Comparison of ENCODE assay signal across 9 cellular contexts in genomic region chr19:35938282-35939224, GRCh38. TPM values are rescaled to one million over a fixed set of nuclear protein-coding genes. Genes with fewer than 3 reads are reported as not detected.
A peak's percentile ranks its signal among the peaks of the same experiment; 100 is the strongest.
DNase-seq lines count a peak whose midpoint lies in the region; ATAC-seq and TF ChIP-seq lines count a peak whose summit lies in the region.
"Had no signal": no experiment of that assay in that cellular context is flagged by ENCODE, and none has a peak within 500 bp of the region (broad histone marks: within the 10 kb centered on the region; RNA-seq: fewer than 3 reads in every experiment).

No MANE protein-coding gene starts in this region.

- CTCF ChIA-PET in AG04450 (lab: Charles Lee) = interaction anchor here (0.6 to 1.6 kb wide), 2 partner anchors 11 to 56 kb away, joined by 4 to 5 read pairs; no protein-coding TSS in a partner anchor

- H3K27me3 ChIP-seq in AG04450 (ENCODE audit: control insufficient read depth, insufficient read depth, low read length) (no peaks in the 10 kb centered on the region), HUES6 (ENCODE audit: control insufficient read depth, insufficient read depth, low read length) (no peaks in the 10 kb centered on the region), brain microvascular endothelial cell (replicated peaks) (no peaks in the 10 kb centered on the region), mucosa of stomach (ENCODE audit: control insufficient read depth, insufficient read depth, low read length) (no peaks in the 10 kb centered on the region), gastroesophageal sphincter (no peaks in the 10 kb centered on the region), spleen (replicated peaks in 1 of 7) (peaks cover 0 to 30% (median 0%) of the 10 kb centered on the region in 7 donors)

- H3K36me3 ChIP-seq in HUES6 (ENCODE audit: control insufficient read depth, insufficient read depth, low read length) = peaks cover 24% of the 10 kb centered on the region; the same call in 1 of the 2 replicates
- peaks cover 2% of the 10 kb centered on the region for H3K36me3 ChIP-seq in brain microvascular endothelial cell (replicated peaks)
- H3K36me3 ChIP-seq in mucosa of stomach (ENCODE audit: control insufficient read depth, insufficient read depth, low read length) = no peaks in the 10 kb centered on the region
- peaks cover 0 to 46% of the 10 kb centered on the region in 2 donors for H3K36me3 ChIP-seq in gastroesophageal sphincter
- peaks cover 0 to 49% (median 18%) of the 10 kb centered on the region in 6 donors for H3K36me3 ChIP-seq in spleen

- H3K9me3 ChIP-seq in AG04450 (ENCODE audit: control insufficient read depth, insufficient read depth, low read length) = no peaks in the 10 kb centered on the region; the same call in 1 of the 2 replicates
- H3K9me3 ChIP-seq in HUES6 (ENCODE audit: control insufficient read depth, insufficient read depth, low read depth, low read length) = no peaks in the 10 kb centered on the region
- no peaks in the 10 kb centered on the region for H3K9me3 ChIP-seq in mucosa of stomach (ENCODE audit: control insufficient read depth, low read length)
- H3K9me3 ChIP-seq in gastroesophageal sphincter = no peaks in the 10 kb centered on the region
- no peaks in the 10 kb centered on the region for H3K9me3 ChIP-seq in spleen

- POLR2A ChIA-PET in AG04450 (lab: Yijun Ruan, JAX) = no interaction called here

- H3K27ac ChIP-seq in AG04450 (ENCODE audit: low read depth, low read length) (no peak overlapping the region), HUES6 (ENCODE audit: low read depth, low read length) (no peak overlapping the region), brain microvascular endothelial cell (no peak overlapping the region), gastroesophageal sphincter (peak overlapping the region in 1 of 4 donors; percentile 6), spleen (no peak overlapping the region)

- intact Hi-C loops in spleen (cut with DNase I; ENCODE audit: low total_unique reads) = no loop called here

- ATAC-seq in gastroesophageal sphincter (no peak), HG03159 (IDR thresholded peaks at IDR 0.05; ENCODE audit: unreplicated experiment) (no peak)

- no peak for DNase-seq in AG04450 (ENCODE audit: low read depth, low spot score)
- no peak for DNase-seq in brain microvascular endothelial cell
- no peak for DNase-seq in stimulated activated CD4-positive, alpha-beta T cell treated with anti-CD3 and anti-CD28 coated beads, Interleukin-1b, Interleukin-23, amount 100 ng/mL, for 48 hours
- DNase-seq in spleen = no peak
- DNase-seq: NCI-H1436 treated with DMSO at 0.1 percent for 48 hours had no signal

- TF ChIP-seq CTCF in AG04450 (IDR thresholded peaks at IDR 0.05; ENCODE audit: low read depth, low read length) = no peak
- TF ChIP-seq CTCF in brain microvascular endothelial cell (IDR thresholded peaks at IDR 0.05; ENCODE audit: low read depth, low read length, missing control alignments) = peak; percentile 10
- TF ChIP-seq CTCF in gastroesophageal sphincter (IDR thresholded peaks at IDR 0.05) = no peak
- TF ChIP-seq CTCF in spleen (IDR thresholded peaks at IDR 0.05 in 8 of 11, conservative IDR thresholded peaks at IDR 0.05 in 3 of 11) = no peak

- H3K9ac ChIP-seq in HUES6 (ENCODE audit: low read length) = no peak overlapping the region
- H3K9ac ChIP-seq in mucosa of stomach (ENCODE audit: low read length) = peak overlapping the region; percentile 88

- TF ChIP-seq EP300 in gastroesophageal sphincter (IDR thresholded peaks at IDR 0.05) = no peak

- peaks cover 17% of the 10 kb centered on the region for H3K4me1 ChIP-seq in HUES6 (ENCODE audit: control insufficient read depth, insufficient read depth, low read length)
- H3K4me1 ChIP-seq in mucosa of stomach (ENCODE audit: control insufficient read depth, insufficient read depth, low read length) = peaks cover 25% of the 10 kb centered on the region
- H3K4me1 ChIP-seq in gastroesophageal sphincter = peaks cover 2 to 40% (median 13%) of the 10 kb centered on the region in 3 donors
- peaks cover 9 to 46% (median 29%) of the 10 kb centered on the region in 6 donors for H3K4me1 ChIP-seq in spleen

- 59 to 82% methylated on average over 11 to 13 of the region's 13 CpGs for WGBS in gastroesophageal sphincter (ENCODE audit: low coverage in 1 of 2), 2 donors
- WGBS in spleen, 5 donors = 77 to 87% (median 79%) methylated on average over 13 of the region's 13 CpGs

- in situ Hi-C loops in brain microvascular endothelial cell (cut with HindIII; ENCODE audit: low pct_ligation_motif_present, low sequenced_read_pairs) = no loop called here

- H3K4me3 ChIP-seq in AG04450 (ENCODE audit: low read depth, low read length) (peak overlapping the region; percentile 74), HUES6 (ENCODE audit: low read depth, low read length) (peak overlapping the region; percentile 64), brain microvascular endothelial cell (ENCODE audit: low read depth, low read length) (peak overlapping the region; percentile 5), mucosa of stomach (ENCODE audit: low read length) (no peak overlapping the region), gastroesophageal sphincter (peak overlapping the region in 1 of 2 donors; percentile 85), spleen (peak overlapping the region in 3 of 8 donors; percentile 49 to 81 (median 66))

- TF ChIP-seq POLR2A in gastroesophageal sphincter (IDR thresholded peaks at IDR 0.05) (no peak), spleen (IDR thresholded peaks at IDR 0.05) (no peak)

RNA-seq across cellular contexts. Expression of gene LRFN3, which starts 2.4 kb away (rescaled TPM):
- polyA plus RNA-seq in AG04450 (2011; rRNA removed) (0.69 and 1.1 TPM in 2 replicates), spleen (1 to 10 TPM in 2 of 3 donors, under 1 TPM in 1; 0.76 to 8.0 (median 1.2) TPM)
- polyA minus RNA-seq in AG04450 (2011; rRNA and poly(A)+ RNA removed) = 0.46 and 1.1 TPM in 2 replicates
- total RNA-seq in gastroesophageal sphincter (10 to 100 TPM in 2 of 4 donors, 1 to 10 TPM in 2; 6.7 to 18.5 (median 9.1) TPM), spleen (10 to 100 TPM in 4 of 7 donors, 1 to 10 TPM in 3; 7.8 to 18.2 (median 11.5) TPM)

RNA-seq across cellular contexts. Expression of gene TYROBP, which starts 30.5 kb away (rescaled TPM):
- not detected in 2 replicates for polyA plus RNA-seq in AG04450 (2011; rRNA removed)
- polyA minus RNA-seq in AG04450 (2011; rRNA and poly(A)+ RNA removed) = not detected in 2 replicates
- 100 to 1,000 TPM in 1 of 4 donors, 10 to 100 TPM in 2, 1 to 10 TPM in 1; 3.0 to 116 (median 45.3) TPM for total RNA-seq in gastroesophageal sphincter
- 100 to 1,000 TPM; 292 to 747 (median 403) TPM for total RNA-seq in spleen
- polyA plus RNA-seq in spleen = 100 to 1,000 TPM; 281 to 446 (median 285) TPM

RNA-seq across cellular contexts. Expression of gene HCST, which starts 36.2 kb away (rescaled TPM):
- polyA plus RNA-seq in AG04450 (2011; rRNA removed) = 0.31 and 0.42 TPM in 2 replicates
- 0.69 and 0.78 TPM in 2 replicates for polyA minus RNA-seq in AG04450 (2011; rRNA and poly(A)+ RNA removed)
- total RNA-seq in gastroesophageal sphincter = 1 to 10 TPM in 3 of 4 donors, not detected in 1; 1.8 to 3.1 (median 3.0) TPM
- total RNA-seq in spleen = 10 to 100 TPM; 31.5 to 80.4 (median 58.2) TPM
- polyA plus RNA-seq in spleen = 100 to 1,000 TPM; 119 to 130 (median 122) TPM

RNA-seq across cellular contexts. Expression of gene NFKBID, which starts 38.2 kb away (rescaled TPM):
- polyA plus RNA-seq in AG04450 (2011; rRNA removed) (1.5 and 2.3 TPM in 2 replicates), spleen (10 to 100 TPM; 12.6 to 19.7 (median 18.1) TPM)
- polyA minus RNA-seq in AG04450 (2011; rRNA and poly(A)+ RNA removed) = 3.2 and 5.4 TPM in 2 replicates
- total RNA-seq in gastroesophageal sphincter (1 to 10 TPM; 2.8 to 9.5 (median 5.7) TPM), spleen (10 to 100 TPM; 19.6 to 57.5 (median 30.3) TPM)

RNA-seq across cellular contexts. Expression of gene SDHAF1, which starts 56.4 kb away (rescaled TPM):
- polyA plus RNA-seq in AG04450 (2011; rRNA removed) = 7.5 and 8.3 TPM in 2 replicates
- polyA minus RNA-seq in AG04450 (2011; rRNA and poly(A)+ RNA removed) = 2.2 and 2.8 TPM in 2 replicates
- total RNA-seq in gastroesophageal sphincter = 10 to 100 TPM; 44.0 to 52.7 (median 49.8) TPM
- 10 to 100 TPM; 14.6 to 34.8 (median 16.3) TPM for total RNA-seq in spleen
- polyA plus RNA-seq in spleen = 10 to 100 TPM; 26.5 to 35.6 (median 33.6) TPM

Comparison
In these comparisons a context has a peak if more than half of its experiments do, and no peak if none do; other contexts are left out.
1. RNA of gene HCST, which starts 36.2 kb away (total RNA-seq): 31.5 to 80.4 TPM in spleen; 1.8 to 3.1 TPM in gastroesophageal sphincter; every median in the first group is over 4 times any median in the second.